ENCODE assay signal across 1 cellular context in the genomic region with DNA sequence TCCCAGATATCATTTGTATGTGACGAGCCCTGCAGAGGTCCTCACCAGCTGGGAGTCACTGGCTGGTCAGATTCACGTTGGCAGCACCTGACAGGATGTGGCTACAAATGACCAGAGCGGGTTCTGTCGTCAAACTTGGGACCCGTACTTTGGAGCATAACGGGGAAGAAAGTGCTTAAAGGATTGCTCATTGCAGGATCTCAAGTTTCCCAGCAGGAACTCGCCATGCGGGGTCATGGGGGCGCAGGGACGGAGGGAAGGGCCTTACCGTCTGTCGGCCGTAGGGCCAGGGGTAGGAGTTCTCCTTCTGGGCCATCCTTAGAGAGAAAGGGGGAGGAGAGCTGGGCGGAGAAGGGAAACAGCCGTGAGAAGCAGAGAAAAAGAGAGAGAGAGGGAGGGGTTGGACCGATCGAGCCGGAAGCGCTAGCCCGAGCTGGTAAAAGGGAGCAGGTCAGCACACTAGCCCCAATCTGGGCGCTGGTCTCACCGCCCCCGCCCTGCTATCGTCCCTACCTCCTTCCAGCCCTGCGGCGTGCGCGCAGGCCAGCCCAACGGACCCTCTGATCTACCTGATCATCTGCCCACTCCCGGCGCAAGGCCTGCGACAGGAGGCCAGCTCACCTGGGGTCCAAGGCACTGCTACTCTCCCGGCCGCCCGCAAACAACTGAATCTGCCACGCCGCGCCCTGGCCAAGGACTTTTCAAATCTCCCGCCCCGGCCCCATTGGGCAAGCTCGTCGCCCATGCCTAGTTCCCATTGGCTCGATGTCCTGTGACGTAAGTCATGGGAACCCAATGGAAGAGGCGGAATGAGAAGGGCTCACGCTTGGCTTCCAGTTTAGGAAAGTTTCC.
A peak's percentile ranks its signal among the peaks of the same experiment; 100 is the strongest.
TF ChIP-seq lines count a peak whose summit lies in the region.

A gene (minus strand): TSS at position 667 of the 852 bp plus-strand sequence. CDS start 351 bp downstream, at position 316.

TF ChIP-seq in WTC11, 78 proteins besides CTCF, POLR2A, EP300 and RAD21 (continued from another document and continues in another):
- TF ChIP-seq, protein P1, sequence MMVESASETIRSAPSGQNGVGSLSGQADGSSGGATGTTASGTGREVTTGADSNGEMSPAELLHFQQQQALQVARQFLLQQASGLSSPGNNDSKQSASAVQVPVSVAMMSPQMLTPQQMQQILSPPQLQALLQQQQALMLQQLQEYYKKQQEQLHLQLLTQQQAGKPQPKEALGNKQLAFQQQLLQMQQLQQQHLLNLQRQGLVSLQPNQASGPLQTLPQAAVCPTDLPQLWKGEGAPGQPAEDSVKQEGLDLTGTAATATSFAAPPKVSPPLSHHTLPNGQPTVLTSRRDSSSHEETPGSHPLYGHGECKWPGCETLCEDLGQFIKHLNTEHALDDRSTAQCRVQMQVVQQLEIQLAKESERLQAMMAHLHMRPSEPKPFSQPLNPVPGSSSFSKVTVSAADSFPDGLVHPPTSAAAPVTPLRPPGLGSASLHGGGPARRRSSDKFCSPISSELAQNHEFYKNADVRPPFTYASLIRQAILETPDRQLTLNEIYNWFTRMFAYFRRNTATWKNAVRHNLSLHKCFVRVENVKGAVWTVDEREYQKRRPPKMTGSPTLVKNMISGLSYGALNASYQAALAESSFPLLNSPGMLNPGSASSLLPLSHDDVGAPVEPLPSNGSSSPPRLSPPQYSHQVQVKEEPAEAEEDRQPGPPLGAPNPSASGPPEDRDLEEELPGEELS (CRISPR knock-in tag; IDR thresholded peaks at IDR 0.05) = peak; percentile 90
- TF ChIP-seq, protein P2, sequence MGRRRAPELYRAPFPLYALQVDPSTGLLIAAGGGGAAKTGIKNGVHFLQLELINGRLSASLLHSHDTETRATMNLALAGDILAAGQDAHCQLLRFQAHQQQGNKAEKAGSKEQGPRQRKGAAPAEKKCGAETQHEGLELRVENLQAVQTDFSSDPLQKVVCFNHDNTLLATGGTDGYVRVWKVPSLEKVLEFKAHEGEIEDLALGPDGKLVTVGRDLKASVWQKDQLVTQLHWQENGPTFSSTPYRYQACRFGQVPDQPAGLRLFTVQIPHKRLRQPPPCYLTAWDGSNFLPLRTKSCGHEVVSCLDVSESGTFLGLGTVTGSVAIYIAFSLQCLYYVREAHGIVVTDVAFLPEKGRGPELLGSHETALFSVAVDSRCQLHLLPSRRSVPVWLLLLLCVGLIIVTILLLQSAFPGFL (CRISPR knock-in tag; IDR thresholded peaks at IDR 0.05; ENCODE audit: borderline replicate concordance) = 0 out of 2 replicates have a peak, but pooled peaks have one; percentile 85
- TF ChIP-seq JUN (CRISPR knock-in tag; IDR thresholded peaks at IDR 0.05) (peak; percentile 84; the same call in 1 of the 2 replicates), FOXP1 (CRISPR knock-in tag; IDR thresholded peaks at IDR 0.05; ENCODE audit: borderline replicate concordance) (peak; percentile 95), IRF2 (CRISPR knock-in tag; IDR thresholded peaks at IDR 0.05; ENCODE audit: borderline replicate concordance, low read depth) (no peak), MXD4 (CRISPR knock-in tag; IDR thresholded peaks at IDR 0.05; ENCODE audit: borderline replicate concordance) (no peak), SMAD3 (CRISPR knock-in tag; IDR thresholded peaks at IDR 0.05; ENCODE audit: borderline replicate concordance) (peak; percentile 72; the same call in 1 of the 2 replicates), NR2C2 (CRISPR knock-in tag; IDR thresholded peaks at IDR 0.05) (peak; percentile 51; the same call in 1 of the 2 replicates), ZNF317 (CRISPR knock-in tag; IDR thresholded peaks at IDR 0.05; ENCODE audit: borderline replicate concordance, low read depth) (peak; percentile 33; the same call in 1 of the 2 replicates), KAT7 (CRISPR knock-in tag; IDR thresholded peaks at IDR 0.05; ENCODE audit: borderline replicate concordance) (no peak), ZNF263 (CRISPR knock-in tag; IDR thresholded peaks at IDR 0.05; ENCODE audit: low read depth) (no peak), SOX15 (CRISPR knock-in tag; IDR thresholded peaks at IDR 0.05) (no peak), CBFB (CRISPR knock-in tag; IDR thresholded peaks at IDR 0.05; ENCODE audit: low read depth) (peak; percentile 93), NFYB (CRISPR knock-in tag; conservative IDR thresholded peaks at IDR 0.05; ENCODE audit: low read depth) (peak; percentile 83), GTF2I (CRISPR knock-in tag; conservative IDR thresholded peaks at IDR 0.05) (no peak), SMAD4 (CRISPR knock-in tag; IDR thresholded peaks at IDR 0.05) (peak; percentile 39; the same call in 1 of the 2 replicates), ZNF138 (CRISPR knock-in tag; conservative IDR thresholded peaks at IDR 0.05) (0 out of 2 replicates have a peak, but pooled peaks have one; percentile 75), ATF1 (CRISPR knock-in tag; IDR thresholded peaks at IDR 0.05) (no peak), TP53 (CRISPR knock-in tag; IDR thresholded peaks at IDR 0.05) (peak; percentile 91), GRHL2 (CRISPR knock-in tag; IDR thresholded peaks at IDR 0.05; ENCODE audit: insufficient replicate concordance, severe bottlenecking) (no peak), RORB (CRISPR knock-in tag; IDR thresholded peaks at IDR 0.05) (no peak), ZNF416 (CRISPR knock-in tag; IDR thresholded peaks at IDR 0.05) (no peak), ZBTB21 (CRISPR knock-in tag; IDR thresholded peaks at IDR 0.05; ENCODE audit: borderline replicate concordance) (peak; percentile 85; the same call in 1 of the 2 replicates)
- TF ChIP-seq, protein P3, sequence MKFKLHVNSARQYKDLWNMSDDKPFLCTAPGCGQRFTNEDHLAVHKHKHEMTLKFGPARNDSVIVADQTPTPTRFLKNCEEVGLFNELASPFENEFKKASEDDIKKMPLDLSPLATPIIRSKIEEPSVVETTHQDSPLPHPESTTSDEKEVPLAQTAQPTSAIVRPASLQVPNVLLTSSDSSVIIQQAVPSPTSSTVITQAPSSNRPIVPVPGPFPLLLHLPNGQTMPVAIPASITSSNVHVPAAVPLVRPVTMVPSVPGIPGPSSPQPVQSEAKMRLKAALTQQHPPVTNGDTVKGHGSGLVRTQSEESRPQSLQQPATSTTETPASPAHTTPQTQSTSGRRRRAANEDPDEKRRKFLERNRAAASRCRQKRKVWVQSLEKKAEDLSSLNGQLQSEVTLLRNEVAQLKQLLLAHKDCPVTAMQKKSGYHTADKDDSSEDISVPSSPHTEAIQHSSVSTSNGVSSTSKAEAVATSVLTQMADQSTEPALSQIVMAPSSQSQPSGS (CRISPR knock-in tag; IDR thresholded peaks at IDR 0.05; ENCODE audit: borderline replicate concordance, low read depth) = no peak
- TF ChIP-seq, protein P4, sequence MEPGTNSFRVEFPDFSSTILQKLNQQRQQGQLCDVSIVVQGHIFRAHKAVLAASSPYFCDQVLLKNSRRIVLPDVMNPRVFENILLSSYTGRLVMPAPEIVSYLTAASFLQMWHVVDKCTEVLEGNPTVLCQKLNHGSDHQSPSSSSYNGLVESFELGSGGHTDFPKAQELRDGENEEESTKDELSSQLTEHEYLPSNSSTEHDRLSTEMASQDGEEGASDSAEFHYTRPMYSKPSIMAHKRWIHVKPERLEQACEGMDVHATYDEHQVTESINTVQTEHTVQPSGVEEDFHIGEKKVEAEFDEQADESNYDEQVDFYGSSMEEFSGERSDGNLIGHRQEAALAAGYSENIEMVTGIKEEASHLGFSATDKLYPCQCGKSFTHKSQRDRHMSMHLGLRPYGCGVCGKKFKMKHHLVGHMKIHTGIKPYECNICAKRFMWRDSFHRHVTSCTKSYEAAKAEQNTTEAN (CRISPR knock-in tag; IDR thresholded peaks at IDR 0.05) = peak; percentile 85
- TF ChIP-seq, protein P5, sequence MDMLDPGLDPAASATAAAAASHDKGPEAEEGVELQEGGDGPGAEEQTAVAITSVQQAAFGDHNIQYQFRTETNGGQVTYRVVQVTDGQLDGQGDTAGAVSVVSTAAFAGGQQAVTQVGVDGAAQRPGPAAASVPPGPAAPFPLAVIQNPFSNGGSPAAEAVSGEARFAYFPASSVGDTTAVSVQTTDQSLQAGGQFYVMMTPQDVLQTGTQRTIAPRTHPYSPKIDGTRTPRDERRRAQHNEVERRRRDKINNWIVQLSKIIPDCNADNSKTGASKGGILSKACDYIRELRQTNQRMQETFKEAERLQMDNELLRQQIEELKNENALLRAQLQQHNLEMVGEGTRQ (CRISPR knock-in tag; IDR thresholded peaks at IDR 0.05) = peak; percentile 26
- TF ChIP-seq, protein P6, sequence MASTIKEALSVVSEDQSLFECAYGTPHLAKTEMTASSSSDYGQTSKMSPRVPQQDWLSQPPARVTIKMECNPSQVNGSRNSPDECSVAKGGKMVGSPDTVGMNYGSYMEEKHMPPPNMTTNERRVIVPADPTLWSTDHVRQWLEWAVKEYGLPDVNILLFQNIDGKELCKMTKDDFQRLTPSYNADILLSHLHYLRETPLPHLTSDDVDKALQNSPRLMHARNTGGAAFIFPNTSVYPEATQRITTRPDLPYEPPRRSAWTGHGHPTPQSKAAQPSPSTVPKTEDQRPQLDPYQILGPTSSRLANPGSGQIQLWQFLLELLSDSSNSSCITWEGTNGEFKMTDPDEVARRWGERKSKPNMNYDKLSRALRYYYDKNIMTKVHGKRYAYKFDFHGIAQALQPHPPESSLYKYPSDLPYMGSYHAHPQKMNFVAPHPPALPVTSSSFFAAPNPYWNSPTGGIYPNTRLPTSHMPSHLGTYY (CRISPR knock-in tag; IDR thresholded peaks at IDR 0.05) = no peak
- TF ChIP-seq, protein P7, sequence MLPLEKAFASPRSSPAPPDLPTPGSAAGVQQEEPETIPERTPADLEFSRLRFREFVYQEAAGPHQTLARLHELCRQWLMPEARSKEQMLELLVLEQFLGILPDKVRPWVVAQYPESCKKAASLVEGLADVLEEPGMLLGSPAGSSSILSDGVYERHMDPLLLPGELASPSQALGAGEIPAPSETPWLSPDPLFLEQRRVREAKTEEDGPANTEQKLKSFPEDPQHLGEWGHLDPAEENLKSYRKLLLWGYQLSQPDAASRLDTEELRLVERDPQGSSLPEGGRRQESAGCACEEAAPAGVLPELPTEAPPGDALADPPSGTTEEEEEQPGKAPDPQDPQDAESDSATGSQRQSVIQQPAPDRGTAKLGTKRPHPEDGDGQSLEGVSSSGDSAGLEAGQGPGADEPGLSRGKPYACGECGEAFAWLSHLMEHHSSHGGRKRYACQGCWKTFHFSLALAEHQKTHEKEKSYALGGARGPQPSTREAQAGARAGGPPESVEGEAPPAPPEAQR (CRISPR knock-in tag; IDR thresholded peaks at IDR 0.05) = no peak
- TF ChIP-seq, protein P8, sequence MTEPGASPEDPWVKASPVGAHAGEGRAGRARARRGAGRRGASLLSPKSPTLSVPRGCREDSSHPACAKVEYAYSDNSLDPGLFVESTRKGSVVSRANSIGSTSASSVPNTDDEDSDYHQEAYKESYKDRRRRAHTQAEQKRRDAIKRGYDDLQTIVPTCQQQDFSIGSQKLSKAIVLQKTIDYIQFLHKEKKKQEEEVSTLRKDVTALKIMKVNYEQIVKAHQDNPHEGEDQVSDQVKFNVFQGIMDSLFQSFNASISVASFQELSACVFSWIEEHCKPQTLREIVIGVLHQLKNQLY (CRISPR knock-in tag; IDR thresholded peaks at IDR 0.05) = no peak
- TF ChIP-seq, protein P9, sequence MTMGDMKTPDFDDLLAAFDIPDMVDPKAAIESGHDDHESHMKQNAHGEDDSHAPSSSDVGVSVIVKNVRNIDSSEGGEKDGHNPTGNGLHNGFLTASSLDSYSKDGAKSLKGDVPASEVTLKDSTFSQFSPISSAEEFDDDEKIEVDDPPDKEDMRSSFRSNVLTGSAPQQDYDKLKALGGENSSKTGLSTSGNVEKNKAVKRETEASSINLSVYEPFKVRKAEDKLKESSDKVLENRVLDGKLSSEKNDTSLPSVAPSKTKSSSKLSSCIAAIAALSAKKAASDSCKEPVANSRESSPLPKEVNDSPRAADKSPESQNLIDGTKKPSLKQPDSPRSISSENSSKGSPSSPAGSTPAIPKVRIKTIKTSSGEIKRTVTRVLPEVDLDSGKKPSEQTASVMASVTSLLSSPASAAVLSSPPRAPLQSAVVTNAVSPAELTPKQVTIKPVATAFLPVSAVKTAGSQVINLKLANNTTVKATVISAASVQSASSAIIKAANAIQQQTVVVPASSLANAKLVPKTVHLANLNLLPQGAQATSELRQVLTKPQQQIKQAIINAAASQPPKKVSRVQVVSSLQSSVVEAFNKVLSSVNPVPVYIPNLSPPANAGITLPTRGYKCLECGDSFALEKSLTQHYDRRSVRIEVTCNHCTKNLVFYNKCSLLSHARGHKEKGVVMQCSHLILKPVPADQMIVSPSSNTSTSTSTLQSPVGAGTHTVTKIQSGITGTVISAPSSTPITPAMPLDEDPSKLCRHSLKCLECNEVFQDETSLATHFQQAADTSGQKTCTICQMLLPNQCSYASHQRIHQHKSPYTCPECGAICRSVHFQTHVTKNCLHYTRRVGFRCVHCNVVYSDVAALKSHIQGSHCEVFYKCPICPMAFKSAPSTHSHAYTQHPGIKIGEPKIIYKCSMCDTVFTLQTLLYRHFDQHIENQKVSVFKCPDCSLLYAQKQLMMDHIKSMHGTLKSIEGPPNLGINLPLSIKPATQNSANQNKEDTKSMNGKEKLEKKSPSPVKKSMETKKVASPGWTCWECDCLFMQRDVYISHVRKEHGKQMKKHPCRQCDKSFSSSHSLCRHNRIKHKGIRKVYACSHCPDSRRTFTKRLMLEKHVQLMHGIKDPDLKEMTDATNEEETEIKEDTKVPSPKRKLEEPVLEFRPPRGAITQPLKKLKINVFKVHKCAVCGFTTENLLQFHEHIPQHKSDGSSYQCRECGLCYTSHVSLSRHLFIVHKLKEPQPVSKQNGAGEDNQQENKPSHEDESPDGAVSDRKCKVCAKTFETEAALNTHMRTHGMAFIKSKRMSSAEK (CRISPR knock-in tag; IDR thresholded peaks at IDR 0.05; ENCODE audit: borderline replicate concordance) = no peak
- TF ChIP-seq, protein P10, sequence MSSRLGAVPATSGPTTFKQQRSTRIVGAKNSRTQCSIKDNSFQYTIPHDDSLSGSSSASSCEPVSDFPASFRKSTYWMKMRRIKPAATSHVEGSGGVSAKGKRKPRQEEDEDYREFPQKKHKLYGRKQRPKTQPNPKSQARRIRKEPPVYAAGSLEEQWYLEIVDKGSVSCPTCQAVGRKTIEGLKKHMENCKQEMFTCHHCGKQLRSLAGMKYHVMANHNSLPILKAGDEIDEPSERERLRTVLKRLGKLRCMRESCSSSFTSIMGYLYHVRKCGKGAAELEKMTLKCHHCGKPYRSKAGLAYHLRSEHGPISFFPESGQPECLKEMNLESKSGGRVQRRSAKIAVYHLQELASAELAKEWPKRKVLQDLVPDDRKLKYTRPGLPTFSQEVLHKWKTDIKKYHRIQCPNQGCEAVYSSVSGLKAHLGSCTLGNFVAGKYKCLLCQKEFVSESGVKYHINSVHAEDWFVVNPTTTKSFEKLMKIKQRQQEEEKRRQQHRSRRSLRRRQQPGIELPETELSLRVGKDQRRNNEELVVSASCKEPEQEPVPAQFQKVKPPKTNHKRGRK (CRISPR knock-in tag; IDR thresholded peaks at IDR 0.05; ENCODE audit: borderline replicate concordance) = no peak
- TF ChIP-seq, protein P11, sequence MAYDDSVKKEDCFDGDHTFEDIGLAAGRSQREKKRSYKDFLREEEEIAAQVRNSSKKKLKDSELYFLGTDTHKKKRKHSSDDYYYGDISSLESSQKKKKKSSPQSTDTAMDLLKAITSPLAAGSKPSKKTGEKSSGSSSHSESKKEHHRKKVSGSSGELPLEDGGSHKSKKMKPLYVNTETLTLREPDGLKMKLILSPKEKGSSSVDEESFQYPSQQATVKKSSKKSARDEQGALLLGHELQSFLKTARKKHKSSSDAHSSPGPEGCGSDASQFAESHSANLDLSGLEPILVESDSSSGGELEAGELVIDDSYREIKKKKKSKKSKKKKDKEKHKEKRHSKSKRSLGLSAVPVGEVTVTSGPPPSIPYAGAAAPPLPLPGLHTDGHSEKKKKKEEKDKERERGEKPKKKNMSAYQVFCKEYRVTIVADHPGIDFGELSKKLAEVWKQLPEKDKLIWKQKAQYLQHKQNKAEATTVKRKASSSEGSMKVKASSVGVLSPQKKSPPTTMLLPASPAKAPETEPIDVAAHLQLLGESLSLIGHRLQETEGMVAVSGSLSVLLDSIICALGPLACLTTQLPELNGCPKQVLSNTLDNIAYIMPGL (CRISPR knock-in tag; IDR thresholded peaks at IDR 0.05) = peak; percentile 91
